In the genomic region with DNA sequence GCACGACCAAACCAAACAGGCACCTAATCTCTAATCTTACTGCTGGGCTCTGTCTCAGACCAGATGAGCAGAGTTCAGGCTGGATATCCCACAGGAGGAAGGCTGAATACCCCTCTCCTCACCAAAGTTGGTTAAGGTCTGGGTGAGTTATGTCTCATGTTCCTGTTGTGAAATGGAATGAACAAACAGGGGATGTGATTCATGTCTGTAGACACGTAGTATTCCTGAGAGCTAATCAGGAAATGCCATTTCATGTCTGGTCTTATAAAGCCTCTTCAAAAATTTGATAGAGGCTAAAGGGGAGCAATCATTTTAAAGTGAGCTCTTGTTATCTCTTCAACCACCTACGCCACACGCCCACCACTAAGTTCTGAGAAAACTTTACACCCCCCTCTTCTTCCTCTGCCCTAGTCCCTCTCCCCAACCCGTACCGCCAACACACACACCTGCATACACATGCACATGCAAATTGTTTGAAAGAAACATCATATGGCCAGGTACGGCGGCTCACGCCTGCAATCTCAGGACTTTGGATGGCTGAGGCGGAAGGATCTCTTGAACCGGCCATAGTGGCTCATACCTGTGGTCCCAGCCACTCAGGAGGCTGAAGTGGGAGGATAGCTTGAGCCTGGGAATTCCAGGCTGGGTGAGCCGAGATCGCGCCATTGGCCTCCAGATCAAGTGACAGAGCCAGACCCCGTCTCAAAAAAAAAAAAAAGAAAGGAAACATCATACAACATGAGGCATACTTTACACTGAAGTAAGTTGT, we compare ENCODE assay signal across 10 cellular contexts.
A peak's percentile ranks its signal among the peaks of the same experiment; 100 is the strongest.
DNase-seq lines count a peak whose midpoint lies in the region; ATAC-seq and TF ChIP-seq lines count a peak whose summit lies in the region.
"Had no signal": no experiment of that assay in that cellular context is flagged by ENCODE, and none has a peak within 500 bp of the region (broad histone marks: within the 10 kb centered on the region; RNA-seq: fewer than 3 reads in every experiment).

No MANE protein-coding gene starts in this region.

- H3K36me3 ChIP-seq in mucosa of stomach (ENCODE audit: control insufficient read depth, insufficient read depth, low read length), result no peaks in the 10 kb centered on the region

- ATAC-seq in HG03039 (IDR thresholded peaks at IDR 0.05; ENCODE audit: unreplicated experiment), result no peak

- peak overlapping the region in 1 of 2 donors; percentile 51 for H3K27ac ChIP-seq in coronary artery

- no peak for TF ChIP-seq CTCF in AG09319 (IDR thresholded peaks at IDR 0.05; ENCODE audit: low read depth, low read length)
- no peak for TF ChIP-seq CTCF in cardiac fibroblast (IDR thresholded peaks at IDR 0.05; ENCODE audit: low read depth, low read length)
- TF ChIP-seq CTCF in coronary artery (IDR thresholded peaks at IDR 0.05), result no peak

- H3K9ac ChIP-seq in mucosa of stomach (ENCODE audit: low read length), result peak overlapping the region; percentile 68

- H3K4me1 ChIP-seq in mucosa of stomach (ENCODE audit: control insufficient read depth, insufficient read depth, low read length), result peaks cover 31% of the 10 kb centered on the region

- peak overlapping the region in 1 of 2 donors; percentile 29 for H3K4me3 ChIP-seq in cardiac fibroblast (replicated peaks in 1 of 2; ENCODE audit: low read depth in 2 of 2, low read length in 2 of 2)
- peak overlapping the region; percentile 36 for H3K4me3 ChIP-seq in mucosa of stomach (ENCODE audit: low read length)
- no peak overlapping the region for H3K4me3 ChIP-seq in coronary artery

- H3K9me3 ChIP-seq in mucosa of stomach (ENCODE audit: control insufficient read depth, low read length), result no peaks in the 10 kb centered on the region

- no peaks in the 10 kb centered on the region for H3K27me3 ChIP-seq in mucosa of stomach (ENCODE audit: control insufficient read depth, insufficient read depth, low read length)

- DNase-seq in AG09319 (ENCODE audit: extremely low read depth, low read depth), result peak; percentile 54
- DNase-seq in LHCN-M2 (ENCODE audit: low read depth), result peak; percentile 89
- DNase-seq in cardiac fibroblast (ENCODE audit: low read depth in 2 of 2), result peak; percentile 88 to 99
- no peak for DNase-seq in activated CD8-positive, alpha-beta memory T cell treated with anti-CD3 and anti-CD28 coated beads, Interleukin-2, amount 50 U/mL, for 4 hours
- DNase-seq in activated CD8-positive, alpha-beta memory T cell treated with anti-CD3 and anti-CD28 coated beads for 24 hours, result no peak
- DNase-seq in coronary artery (ENCODE audit: low spot score), result no peak
- DNase-seq: DMS79 treated with DMSO at 0.1 percent for 48 hours, NCI-H2171 had no signal

Comparison
In these comparisons a context has a peak if more than half of its experiments do, and no peak if none do; other contexts are left out.
1. DNase-seq: peak in AG09319 (single experiment), LHCN-M2 (single experiment) and cardiac fibroblast (2 of 2); none in activated CD8-positive, alpha-beta memory T cell treated with anti-CD3 and anti-CD28 coated beads, Interleukin-2, amount 50 U/mL, for 4 hours (single experiment), activated CD8-positive, alpha-beta memory T cell treated with anti-CD3 and anti-CD28 coated beads for 24 hours (single experiment) and coronary artery (single experiment).